In genomic region chr6:166165558-166166313, GRCh38 we compare ENCODE assay signal across 1 cellular context.
TF ChIP-seq lines count a peak whose summit lies in the region.

No MANE protein-coding gene starts in this region.

TF ChIP-seq in HepG2, 621 proteins besides CTCF, POLR2A, EP300 and RAD21:
- TF ChIP-seq ZNF431 (CRISPR knock-in tag; IDR thresholded peaks at IDR 0.05; ENCODE audit: borderline replicate concordance, low read depth) (no peak), SKI (IDR thresholded peaks at IDR 0.05; ENCODE audit: partially characterized antibody) (no peak), MTF1 (CRISPR knock-in tag; IDR thresholded peaks at IDR 0.05) (no peak)
